In genomic region chr10:50624866-50625491, GRCh38 we compare ENCODE assay signal across 1 cellular context.
TF ChIP-seq lines count a peak whose summit lies in the region.

No MANE protein-coding gene starts in this region.

TF ChIP-seq in K562, 482 proteins besides CTCF, POLR2A, EP300 and RAD21 (continued from another document and continues in another):
- TF ChIP-seq ZNF217 (CRISPR knock-in tag; IDR thresholded peaks at IDR 0.05): no peak
- no peak for TF ChIP-seq SREBF1 (IDR thresholded peaks at IDR 0.05; ENCODE audit: borderline replicate concordance, low read depth, low read length)
- TF ChIP-seq GATA2 (CRISPR knock-in tag; IDR thresholded peaks at IDR 0.05): no peak
- no peak for TF ChIP-seq NFE2L1 (tag; IDR thresholded peaks at IDR 0.05; ENCODE audit: borderline replicate concordance, low read depth)
- TF ChIP-seq PCBP2 (IDR thresholded peaks at IDR 0.05; ENCODE audit: low read depth, low read length, poor library complexity, severe bottlenecking): no peak
- no peak for TF ChIP-seq ZNF121 (CRISPR knock-in tag; conservative IDR thresholded peaks at IDR 0.05)
- 0 out of 2 replicates have a peak, but pooled peaks have one; percentile 48 for TF ChIP-seq SRSF3 (IDR thresholded peaks at IDR 0.05; ENCODE audit: insufficient read depth, low read length)
- TF ChIP-seq RCOR1 (IDR thresholded peaks at IDR 0.05; ENCODE audit: borderline replicate concordance in 1 of 2, low read depth in 2 of 2, low read length in 2 of 2): peak in 1 of 2 experiments; percentile 34; a peak in 1 of 4 replicates
- TF ChIP-seq PURB (CRISPR knock-in tag; IDR thresholded peaks at IDR 0.05; ENCODE audit: low read depth): no peak
- peak; percentile 12; the same call in 1 of the 2 replicates for TF ChIP-seq ARID3B (CRISPR knock-in tag; IDR thresholded peaks at IDR 0.05; ENCODE audit: borderline replicate concordance)
- no peak for TF ChIP-seq ZNF384 (IDR thresholded peaks at IDR 0.05; ENCODE audit: low read depth, low read length)
- no peak for TF ChIP-seq ZEB2 (IDR thresholded peaks at IDR 0.05)
- peak; percentile 27; the same call in 1 of the 2 replicates for TF ChIP-seq MTA3 (IDR thresholded peaks at IDR 0.05; ENCODE audit: borderline replicate concordance)
- TF ChIP-seq NFE2 (IDR thresholded peaks at IDR 0.05; ENCODE audit: low read depth): no peak
- TF ChIP-seq SIN3B (IDR thresholded peaks at IDR 0.05; ENCODE audit: low read depth): no peak
- TF ChIP-seq SAFB (IDR thresholded peaks at IDR 0.05; ENCODE audit: borderline replicate concordance, low read depth, low read length): no peak
- no peak for TF ChIP-seq ZNF282 (CRISPR knock-in tag; IDR thresholded peaks at IDR 0.05)
- TF ChIP-seq ZNF778 (CRISPR knock-in tag; IDR thresholded peaks at IDR 0.05): no peak
- TF ChIP-seq USF1 (CRISPR knock-in tag; IDR thresholded peaks at IDR 0.05): peak; percentile 94
- TF ChIP-seq ARNT (IDR thresholded peaks at IDR 0.05): no peak
- no peak for TF ChIP-seq MTA2 (IDR thresholded peaks at IDR 0.05; ENCODE audit: low read depth)
- TF ChIP-seq RHOXF2B (CRISPR knock-in tag; conservative IDR thresholded peaks at IDR 0.05): no peak
- TF ChIP-seq POLR2B (IDR thresholded peaks at IDR 0.05; ENCODE audit: low read depth, partially characterized antibody): peak; percentile 67
- no peak for TF ChIP-seq SMARCC2 (IDR thresholded peaks at IDR 0.05; ENCODE audit: low read depth)
- TF ChIP-seq XRCC4 (IDR thresholded peaks at IDR 0.05; ENCODE audit: extremely low read depth, insufficient read depth, insufficient read length): no peak
- TF ChIP-seq CREB1 (IDR thresholded peaks at IDR 0.05): no peak; the same call in 1 of the 2 replicates
- TF ChIP-seq CREB1 (CRISPR knock-in tag; IDR thresholded peaks at IDR 0.05): no peak
- no peak for TF ChIP-seq IFI16 (CRISPR knock-in tag; IDR thresholded peaks at IDR 0.05)
- no peak for TF ChIP-seq ZNF12 (CRISPR knock-in tag; IDR thresholded peaks at IDR 0.05)
- TF ChIP-seq KDM1A (IDR thresholded peaks at IDR 0.05): 0 out of 4 replicates have a peak, but pooled peaks of 1 of the 2 experiments have one; percentile 12
- TF ChIP-seq TRIM24 (IDR thresholded peaks at IDR 0.05): no peak; a peak in 1 of 4 replicates
- TF ChIP-seq E2F6 (IDR thresholded peaks at IDR 0.05; ENCODE audit: borderline replicate concordance in 1 of 2, extremely low read depth in 1 of 2, insufficient read depth in 1 of 2, insufficient read length in 1 of 2, low read depth in 1 of 2, low read length in 1 of 2, poor library complexity in 1 of 2, severe bottlenecking in 1 of 2): peak; percentile 59 to 63
- no peak; the same call in 1 of the 2 replicates for TF ChIP-seq RNF2 (IDR thresholded peaks at IDR 0.05)
- TF ChIP-seq PBX2 (CRISPR knock-in tag; IDR thresholded peaks at IDR 0.05; ENCODE audit: low read depth): no peak
- no peak for TF ChIP-seq PBX2 (tag; conservative IDR thresholded peaks at IDR 0.05; ENCODE audit: low read depth)
- peak; percentile 61 for TF ChIP-seq CTCFL (IDR thresholded peaks at IDR 0.05; ENCODE audit: borderline replicate concordance, insufficient read depth, low read depth, low read length, poor library complexity, severe bottlenecking)
- 0 out of 2 replicates have a peak, but pooled peaks have one; percentile 28 for TF ChIP-seq HMBOX1 (IDR thresholded peaks at IDR 0.05)
- no peak; the same call in 1 of the 2 replicates for TF ChIP-seq CEBPG (CRISPR knock-in tag; IDR thresholded peaks at IDR 0.05)
- no peak for TF ChIP-seq CEBPG (tag; conservative IDR thresholded peaks at IDR 0.05 in 1 of 2, IDR thresholded peaks at IDR 0.05 in 1 of 2)
- peak; percentile 75 for TF ChIP-seq ZNF263 (CRISPR knock-in tag; IDR thresholded peaks at IDR 0.05; ENCODE audit: borderline replicate concordance)
- no peak; the same call in 1 of the 2 replicates for TF ChIP-seq MITF (IDR thresholded peaks at IDR 0.05)
- TF ChIP-seq TAF1 (IDR thresholded peaks at IDR 0.05; ENCODE audit: control insufficient read depth, extremely low read depth, insufficient read depth, low read length, severe bottlenecking): no peak
- TF ChIP-seq ZNF318 (IDR thresholded peaks at IDR 0.05; ENCODE audit: borderline replicate concordance in 1 of 2, low read depth in 1 of 2): no peak
- no peak for TF ChIP-seq TEAD4 (IDR thresholded peaks at IDR 0.05; ENCODE audit: low read length)
- TF ChIP-seq TEAD4 (CRISPR knock-in tag; IDR thresholded peaks at IDR 0.05; ENCODE audit: borderline replicate concordance): no peak
- peak; percentile 72; the same call in 1 of the 2 replicates for TF ChIP-seq HNRNPL (IDR thresholded peaks at IDR 0.05; ENCODE audit: low read depth, low read length)
- peak; percentile 98 for TF ChIP-seq TOE1 (IDR thresholded peaks at IDR 0.05; ENCODE audit: borderline replicate concordance)
- no peak for TF ChIP-seq TOE1 (CRISPR knock-in tag; IDR thresholded peaks at IDR 0.05; ENCODE audit: borderline replicate concordance, low read depth)
- peak; percentile 20 for TF ChIP-seq HNRNPLL (IDR thresholded peaks at IDR 0.05; ENCODE audit: low read depth, low read length, poor library complexity, severe bottlenecking)
